In the genomic region with DNA sequence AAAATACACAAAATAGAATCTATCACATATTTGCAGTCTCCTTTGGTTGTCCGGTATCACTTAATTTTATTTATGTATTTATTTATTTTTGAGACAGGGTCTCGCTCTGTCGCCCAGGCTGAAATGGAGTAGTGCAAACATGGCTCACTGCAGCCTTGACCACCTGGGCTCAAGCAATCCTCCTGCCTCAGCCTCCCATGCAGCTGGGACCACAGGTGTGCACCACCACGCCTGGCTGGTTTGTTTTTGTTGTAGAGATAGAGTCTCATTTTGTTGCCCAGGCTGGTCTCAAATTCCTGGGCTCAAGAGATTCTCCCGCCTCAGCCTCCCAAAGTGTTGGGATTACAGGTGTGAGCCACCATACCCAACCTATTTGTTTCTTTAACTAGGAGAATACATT, we compare ENCODE assay signal across 20 cellular contexts.
"Had no signal": no experiment of that assay in that cellular context is flagged by ENCODE, and none has a peak within 500 bp of the region (broad histone marks: within the 10 kb centered on the region; RNA-seq: fewer than 3 reads in every experiment).

No MANE protein-coding gene starts in this region.

- H3K36me3 ChIP-seq: colonic mucosa, ovary, right atrium auricular region, suprapubic skin, thyroid gland had no signal

- DNase-seq: colonic mucosa; dermis blood vessel endothelial cell; endodermal cell; erythroblast; foreskin keratinocyte; kidney; mammary epithelial cell; mucosa of descending colon; natural killer cell; ovary; sigmoid colon; stimulated activated CD4-positive, alpha-beta T cell treated with anti-CD3 and anti-CD28 coated beads, Interleukin-2, amount 100 ng/mL, for 24 hours; stimulated activated CD4-positive, alpha-beta T cell treated with anti-CD3 and anti-CD28 coated beads, Interleukin-4, amount 100 ng/mL, for 4 hours; stimulated activated naive CD4-positive, alpha-beta T cell; thyroid gland; upper lobe of left lung had no signal

- H3K27ac ChIP-seq: colonic mucosa, foreskin keratinocyte, ovary, right atrium auricular region, sigmoid colon, skin epidermis, suprapubic skin, thyroid gland, upper lobe of left lung had no signal

- H3K4me1 ChIP-seq: colonic mucosa, right atrium auricular region, sigmoid colon, suprapubic skin had no signal

- ATAC-seq: foreskin keratinocyte, mucosa of descending colon, natural killer cell had no signal

- H3K9me3 ChIP-seq: colonic mucosa, mucosa of descending colon, ovary, right atrium auricular region, sigmoid colon, suprapubic skin, thyroid gland, upper lobe of left lung had no signal

- H3K27me3 ChIP-seq: colonic mucosa, foreskin keratinocyte, ovary, right atrium auricular region, sigmoid colon, suprapubic skin, thyroid gland, upper lobe of left lung had no signal

- H3K4me3 ChIP-seq: colonic mucosa, mucosa of descending colon, ovary, right atrium auricular region, sigmoid colon, skin epidermis, suprapubic skin, thyroid gland, upper lobe of left lung had no signal

- FAIRE-seq: endothelial cell of umbilical vein, kidney had no signal
